Comparison of ENCODE assay signal across 12 cellular contexts in genomic region chr19:6076675-6077463, GRCh38. TPM values are rescaled to one million over a fixed set of nuclear protein-coding genes. Genes with fewer than 3 reads are reported as not detected.
DNase-seq lines count a peak whose midpoint lies in the region; ATAC-seq and TF ChIP-seq lines count a peak whose summit lies in the region.
"Had no signal": no experiment of that assay in that cellular context is flagged by ENCODE, and none has a peak within 500 bp of the region (broad histone marks: within the 10 kb centered on the region; RNA-seq: fewer than 3 reads in every experiment).

No MANE protein-coding gene starts in this region.

- H3K27me3 Mint-ChIP-seq in brain, result no peaks in the 10 kb centered on the region
- H3K27me3 Mint-ChIP-seq in WTC11 (ENCODE audit: low read depth), result peaks cover 5% of the 10 kb centered on the region; the same call in 1 of the 2 replicates
- H3K27me3 Mint-ChIP-seq: activated CD4-positive, alpha-beta T cell treated with anti-CD3 and anti-CD28 coated beads, Interleukin-2, amount 10 ng/mL, durations not matched to agents 24 days and 14 days had no signal

- H3K27ac Mint-ChIP-seq in brain (peak overlapping the region; percentile 31 to 94 (median 83)), WTC11 (no peak overlapping the region)
- H3K27ac Mint-ChIP-seq: activated CD4-positive, alpha-beta T cell treated with anti-CD3 and anti-CD28 coated beads, Interleukin-2, amount 10 ng/mL, durations not matched to agents 24 days and 14 days had no signal

- WGBS in lung, 2 donors, result 51 to 66% methylated on average over 13 of the region's 13 CpGs

- POLR2A ChIA-PET in WTC11 (lab: Charles Lee), result no interaction called here

- H3K9me3 Mint-ChIP-seq in brain (no peaks in the 10 kb centered on the region), WTC11 (no peaks in the 10 kb centered on the region)
- H3K9me3 Mint-ChIP-seq: activated CD4-positive, alpha-beta T cell treated with anti-CD3 and anti-CD28 coated beads, Interleukin-2, amount 10 ng/mL, durations not matched to agents 24 days and 14 days had no signal

- H3K4me3 ChIP-seq in lung, result no peak overlapping the region
- no peak overlapping the region for H3K4me3 ChIP-seq in uterus

- H3K4me1 Mint-ChIP-seq in brain (peaks cover 26% of the 10 kb centered on the region), WTC11 (peaks cover 5% of the 10 kb centered on the region; the same call in 1 of the 2 replicates)
- H3K4me1 Mint-ChIP-seq: activated CD4-positive, alpha-beta T cell treated with anti-CD3 and anti-CD28 coated beads, Interleukin-2, amount 10 ng/mL, durations not matched to agents 24 days and 14 days had no signal

- H3K4me3 Mint-ChIP-seq in brain (peak overlapping the region in 4 of 5 experiments; percentile 15 to 48 (median 28)), WTC11 (no peak overlapping the region)
- H3K4me3 Mint-ChIP-seq: activated CD4-positive, alpha-beta T cell treated with anti-CD3 and anti-CD28 coated beads, Interleukin-2, amount 10 ng/mL, durations not matched to agents 24 days and 14 days had no signal

- ATAC-seq in lung (ENCODE audit: insufficient read depth, low FRiP score), result peak; percentile 47
- ATAC-seq in WTC11, result no peak

- DNase-seq in SKM-1 treated with dmso at 0.1 percent for 144 hours (lab: John Stamatoyannopoulos, UW; ENCODE audit: unreplicated experiment) (peak; percentile 55), SKM-1 (lab: John Stamatoyannopoulos, UW; ENCODE audit: unreplicated experiment) (no peak), lung (ENCODE audit: low spot score) (no peak), uterus (peak in 1 of 2 donors; percentile 55), WTC11 (ENCODE audit: low spot score) (no peak), GM19238 (ENCODE audit: insufficient read length, low spot score) (no peak), posterior cingulate gyrus (no peak)
- DNase-seq: activated CD4-positive, alpha-beta T cell treated with anti-CD3 and anti-CD28 coated beads, Interleukin-2, amount 10 ng/mL, durations not matched to agents 24 days and 14 days; NCI-H2171; occipital lobe; substantia nigra had no signal

- no peaks in the 10 kb centered on the region for H3K9me3 ChIP-seq in lung (ENCODE audit: control insufficient read depth in 2 of 2, insufficient read depth in 1 of 2, low read length in 1 of 2)
- no peaks in the 10 kb centered on the region for H3K9me3 ChIP-seq in uterus

- intact Hi-C loops in uterus (cut with DNase I; ENCODE audit: low total_unique reads) (no loop called here), posterior cingulate gyrus (cut with DNase I) (no loop called here)

- H3K27ac ChIP-seq in lung (ENCODE audit: low read depth in 1 of 2, low read length in 1 of 2), result peak overlapping the region in 1 of 2 donors; percentile 79
- peak overlapping the region; percentile 86 to 97 for H3K27ac ChIP-seq in uterus

- no peaks in the 10 kb centered on the region for H3K36me3 ChIP-seq in lung (ENCODE audit: control insufficient read depth in 2 of 2, insufficient read depth in 2 of 2, low read length in 2 of 2)
- H3K36me3 ChIP-seq in uterus, result no peaks in the 10 kb centered on the region

- TF ChIP-seq POLR2A in uterus (IDR thresholded peaks at IDR 0.05), result no peak

- H3K4me1 ChIP-seq in lung (ENCODE audit: control insufficient read depth in 2 of 2, insufficient read depth in 2 of 2, low read length in 2 of 2) (peaks cover 0 to 10% of the 10 kb centered on the region in 2 donors), uterus (no peaks in the 10 kb centered on the region)

- TF ChIP-seq CTCF in brain (conservative IDR thresholded peaks at IDR 0.05) (no peak), lung (IDR thresholded peaks at IDR 0.05; ENCODE audit: control extremely low read depth, extremely low read depth) (no peak), uterus (IDR thresholded peaks at IDR 0.05) (no peak), WTC11 (IDR thresholded peaks at IDR 0.05) (no peak)

- CTCF ChIA-PET in WTC11 (lab: Charles Lee), result interaction anchor here (1.0 to 2.3 kb wide), 3 partner anchors 29 to 109 kb away, joined by 3 to 11 read pairs (median 8); no protein-coding TSS in a partner anchor

- H3K27me3 ChIP-seq in lung (ENCODE audit: control insufficient read depth, insufficient read depth), result no peaks in the 10 kb centered on the region
- no peaks in the 10 kb centered on the region for H3K27me3 ChIP-seq in uterus

- H3K36me3 Mint-ChIP-seq in brain, result no peaks in the 10 kb centered on the region
- no peaks in the 10 kb centered on the region for H3K36me3 Mint-ChIP-seq in WTC11

TF ChIP-seq in WTC11, 78 proteins besides CTCF, POLR2A, EP300 and RAD21:
- TF ChIP-seq STAT6 (CRISPR knock-in tag; conservative IDR thresholded peaks at IDR 0.05; ENCODE audit: low read depth), result no peak
- no peak for TF ChIP-seq ZSCAN18 (CRISPR knock-in tag; IDR thresholded peaks at IDR 0.05)
- TF ChIP-seq NFATC4 (CRISPR knock-in tag; IDR thresholded peaks at IDR 0.05), result no peak
- TF ChIP-seq OVOL2 (CRISPR knock-in tag; IDR thresholded peaks at IDR 0.05; ENCODE audit: borderline replicate concordance), result no peak
- no peak for TF ChIP-seq FOXP1 (CRISPR knock-in tag; IDR thresholded peaks at IDR 0.05; ENCODE audit: borderline replicate concordance)
TF ChIP-seq in WTC11: peak in this region for 0.

RNA-seq across cellular contexts. Expression of gene RFX2, which starts 33.4 kb away (rescaled TPM):
- polyA plus RNA-seq in brain (ENCODE audit: insufficient read depth, low read depth, low replicate concordance) (29.6 TPM), lung (10 to 100 TPM; 13.1 to 17.3 TPM)
- total RNA-seq in lung (10 to 100 TPM; 22.6 to 54.2 TPM), uterus (10 to 100 TPM; 10.5 to 77.9 (median 22.8) TPM), WTC11 (2021) (3.4 to 4.6 TPM (median 4.2 TPM) in 3 replicates)

RNA-seq across cellular contexts. Expression of gene ACSBG2, which starts 58.6 kb away (rescaled TPM):
- polyA plus RNA-seq in brain (ENCODE audit: insufficient read depth, low read depth, low replicate concordance) (not detected), lung (under 1 TPM in 1 of 2 donors, not detected in 1; 0.12 TPM)
- total RNA-seq in lung (under 1 TPM in 1 of 2 donors, not detected in 1; 0.12 TPM), uterus (not detected), WTC11 (2021) (not detected in 3 replicates)
- total RNA-seq: activated CD4-positive, alpha-beta T cell treated with anti-CD3 and anti-CD28 coated beads, Interleukin-2, amount 10 ng/mL, durations not matched to agents 24 days and 14 days had no signal
